23 cellular contexts compared by ENCODE assay signal in genomic region chr16:87016056-87016455, GRCh38.
"Had no signal": no experiment of that assay in that cellular context is flagged by ENCODE, and none has a peak within 500 bp of the region (broad histone marks: within the 10 kb centered on the region; RNA-seq: fewer than 3 reads in every experiment).

No MANE protein-coding gene starts in this region.

- H2AFZ ChIP-seq: neural progenitor cell had no signal

- H3K9me3 ChIP-seq: left ventricle myocardium inferior, ovary, right atrium auricular region, stomach, testis, thyroid gland, transverse colon, upper lobe of left lung, vagina had no signal

- H3K27me3 ChIP-seq: neural progenitor cell, ovary, right atrium auricular region, testis, thyroid gland, vagina had no signal

- H3K27ac ChIP-seq: left ventricle myocardium inferior, neural progenitor cell, ovary, right atrium auricular region, skin epidermis, testis, thyroid gland, transverse colon, upper lobe of left lung, vagina had no signal

- H3K4me1 ChIP-seq: left ventricle myocardium inferior, right atrium auricular region, thyroid gland, transverse colon, upper lobe of left lung, vagina had no signal

- H3K4me3 ChIP-seq: left ventricle myocardium inferior, lung, neural progenitor cell, ovary, right atrium auricular region, skin epidermis, stomach, testis, thyroid gland, transverse colon, upper lobe of left lung, vagina had no signal

- H3K36me3 ChIP-seq: left ventricle myocardium inferior, neural progenitor cell, ovary, right atrium auricular region, stomach, thyroid gland, transverse colon, upper lobe of left lung, vagina had no signal

- DNase-seq: islet precursor cell; left ventricle myocardium inferior; mesendoderm; naive B cell; natural killer cell; ovary; stimulated activated CD4-positive, alpha-beta T cell treated with anti-CD3 and anti-CD28 coated beads, Interleukin-12 subunit alpha, Interleukin-12 subunit beta, amount 100 ng/mL, for 4 hours; stimulated activated CD4-positive, alpha-beta T cell treated with anti-CD3 and anti-CD28 coated beads, Interleukin-15, amount 100 ng/mL, for 24 hours; stimulated activated CD4-positive, alpha-beta T cell treated with anti-CD3 and anti-CD28 coated beads, Interleukin-2, amount 100 ng/mL, for 24 hours; stimulated activated CD4-positive, alpha-beta T cell treated with anti-CD3 and anti-CD28 coated beads, Interleukin-4, amount 100 ng/mL, for 1 hour; stimulated activated naive B cell treated with anti-CD40 and anti-IgM and Interleukin-4, amounts not matched to agents 10 μg/mL and 1 μg/mL and 100 μg/mL, for 72 hours; stimulated activated naive CD8-positive, alpha-beta T cell treated with anti-CD3 and anti-CD28 coated beads, Interleukin-15, Interleukin-2, amounts not matched to agents 100 U/mL and 50 U/mL, for 24 hours; stomach; testis; thyroid gland; transverse colon; upper lobe of left lung had no signal

- ATAC-seq: natural killer cell; sciatic nerve; stimulated activated naive B cell treated with anti-CD40 and anti-IgM and Interleukin-4, amounts not matched to agents 10 μg/mL and 1 μg/mL and 100 μg/mL, for 72 hours; stimulated activated naive CD8-positive, alpha-beta T cell treated with anti-CD3 and anti-CD28 coated beads, Interleukin-15, Interleukin-2, amounts not matched to agents 100 U/mL and 50 U/mL, for 24 hours had no signal

- H3K4me2 ChIP-seq: neural progenitor cell had no signal

- H3K9ac ChIP-seq: neural progenitor cell had no signal
